ENCODE assay signal across 9 cellular contexts in genomic region chr5:171405615-171406014, GRCh38. TPM values are rescaled to one million over a fixed set of nuclear protein-coding genes. Genes with fewer than 3 reads are reported as not detected.
DNase-seq lines count a peak whose midpoint lies in the region; ATAC-seq and TF ChIP-seq lines count a peak whose summit lies in the region.
"Had no signal": no experiment of that assay in that cellular context is flagged by ENCODE, and none has a peak within 500 bp of the region (broad histone marks: within the 10 kb centered on the region; RNA-seq: fewer than 3 reads in every experiment).

No MANE protein-coding gene starts in this region.

- TF ChIP-seq CTCF in smooth muscle cell (IDR thresholded peaks at IDR 0.05; ENCODE audit: borderline replicate concordance, insufficient read depth, poor library complexity, severe bottlenecking) (peak; percentile 33), ovary (IDR thresholded peaks at IDR 0.05) (no peak)

- no peak overlapping the region for H3K9ac ChIP-seq in smooth muscle cell (ENCODE audit: low read depth)

- H2AFZ ChIP-seq in smooth muscle cell (ENCODE audit: low read depth): no peak overlapping the region

- H3K9me3 ChIP-seq in smooth muscle cell (replicated peaks; ENCODE audit: low read depth) (no peaks in the 10 kb centered on the region), ovary (no peaks in the 10 kb centered on the region)

- TF ChIP-seq EP300 in ovary (IDR thresholded peaks at IDR 0.05): no peak

- intact Hi-C loops in ovary (cut with DNase I): no loop called here

- H3K79me2 ChIP-seq in smooth muscle cell (ENCODE audit: low read depth): peaks cover 70% of the 10 kb centered on the region

- H3K4me3 ChIP-seq in smooth muscle cell: no peak overlapping the region
- no peak overlapping the region for H3K4me3 ChIP-seq in ovary

- H3F3A ChIP-seq in smooth muscle cell (ENCODE audit: low read depth): peaks cover 19% of the 10 kb centered on the region

- peaks cover 76% of the 10 kb centered on the region for H4K20me1 ChIP-seq in smooth muscle cell (ENCODE audit: low read depth)

- ATAC-seq in GM19452 (IDR thresholded peaks at IDR 0.05; ENCODE audit: unreplicated experiment): no peak

- H3K36me3 ChIP-seq in smooth muscle cell (ENCODE audit: low read depth): peaks cover 23% of the 10 kb centered on the region
- no peaks in the 10 kb centered on the region for H3K36me3 ChIP-seq in ovary

- TF ChIP-seq POLR2A in ovary (IDR thresholded peaks at IDR 0.05): no peak

- H3K27me3 ChIP-seq in smooth muscle cell (ENCODE audit: low read depth) (no peaks in the 10 kb centered on the region), ovary (no peaks in the 10 kb centered on the region)

- WGBS in smooth muscle cell (ENCODE audit: low lambda C conversion rate): 72% methylated on average over 3 of the region's 3 CpGs
- WGBS in ovary, 3 donors: 46 to 64% (median 58%) methylated on average over 3 of the region's 3 CpGs

- H3K27ac ChIP-seq in smooth muscle cell (ENCODE audit: low read depth) (peak overlapping the region; percentile 18), ovary (no peak overlapping the region)

- H3K4me2 ChIP-seq in smooth muscle cell: no peak overlapping the region

- H3K4me1 ChIP-seq in smooth muscle cell (ENCODE audit: low read depth): no peaks in the 10 kb centered on the region
- H3K4me1 ChIP-seq in ovary (ENCODE audit: insufficient read depth): no peaks in the 10 kb centered on the region

- DNase-seq in SIG-M5 treated with dmso at 0.1 percent for 504 hours (lab: John Stamatoyannopoulos, UW; ENCODE audit: unreplicated experiment): peak; percentile 66
- no peak for DNase-seq in SIG-M5 (lab: John Stamatoyannopoulos, UW)
- peak; percentile 43 for DNase-seq in NCI-H69 (lab: John Stamatoyannopoulos, UW)
- DNase-seq in dermis blood vessel endothelial cell: peak; percentile 50
- DNase-seq in smooth muscle cell (lab: John Stamatoyannopoulos, UW; ENCODE audit: unreplicated experiment): no peak
- no peak for DNase-seq in ovary
- no peak for DNase-seq in DMS79 (lab: John Stamatoyannopoulos, UW)
- DNase-seq: central memory CD4-positive, alpha-beta T cell had no signal

RNA-seq across cellular contexts. Expression of gene FGF18, which starts 13.8 kb away (rescaled TPM):
- total RNA-seq in dermis blood vessel endothelial cell: not detected in 2 replicates
- total RNA-seq in smooth muscle cell: not detected in 2 replicates
- 0.21 TPM in 1 of 2 replicates, not detected in the other for polyA plus RNA-seq in smooth muscle cell
- 1 to 10 TPM in 2 of 7 donors, under 1 TPM in 4, not detected in 1; 0.32 to 7.9 (median 0.74) TPM for total RNA-seq in ovary
- under 1 TPM; 0.27 to 0.33 TPM for polyA plus RNA-seq in ovary

RNA-seq across cellular contexts. Expression of gene NPM1, which starts 18.0 kb away (rescaled TPM):
- 1,135 and 1,923 TPM in 2 replicates for total RNA-seq in dermis blood vessel endothelial cell
- 856 and 2,459 TPM in 2 replicates for total RNA-seq in smooth muscle cell
- 330 and 360 TPM in 2 replicates for polyA plus RNA-seq in smooth muscle cell
- 1,000 to 10,000 TPM; 1,123 to 2,623 (median 1,600) TPM for total RNA-seq in ovary
- polyA plus RNA-seq in ovary: 1,000 to 10,000 TPM; 2,200 to 3,932 TPM

Comparison
In these comparisons a context has a peak if more than half of its experiments do, and no peak if none do; other contexts are left out.
1. DNase-seq: peak in SIG-M5 treated with dmso at 0.1 percent for 504 hours (single experiment), NCI-H69 (single experiment) and dermis blood vessel endothelial cell (single experiment); none in SIG-M5 (single experiment), smooth muscle cell (single experiment), ovary (0 of 5) and DMS79 (single experiment).